Comparison of ENCODE assay signal across 23 cellular contexts in the genomic region with DNA sequence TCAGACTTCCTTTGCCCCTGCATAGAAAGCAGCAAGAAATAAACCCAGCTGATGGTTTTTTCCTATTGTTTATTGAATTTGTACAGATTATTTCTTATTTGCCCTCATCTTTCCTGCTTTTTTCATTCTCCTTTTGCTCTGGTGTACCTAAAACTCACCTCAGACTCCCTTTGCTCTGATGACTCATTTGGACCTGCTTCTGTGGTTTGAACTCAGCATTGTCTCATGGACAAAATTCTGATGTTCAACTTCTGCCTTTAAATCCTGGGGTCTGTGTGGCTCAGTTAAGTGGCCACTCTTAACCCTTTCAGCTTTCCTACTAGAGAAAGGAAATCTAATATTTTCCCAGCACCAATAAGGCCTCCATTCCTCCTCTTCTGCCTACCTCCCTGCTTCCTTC.
"Had no signal": no experiment of that assay in that cellular context is flagged by ENCODE, and none has a peak within 500 bp of the region (broad histone marks: within the 10 kb centered on the region; RNA-seq: fewer than 3 reads in every experiment).

No MANE protein-coding gene starts in this region.

- H3K9me3 Mint-ChIP-seq: activated CD4-positive, alpha-beta T cell treated with anti-CD3 and anti-CD28 coated beads, Interleukin-2, amount 10 ng/mL, durations not matched to agents 7 days and 5 days; immature natural killer cell; natural killer cell had no signal

- H3K36me3 Mint-ChIP-seq: immature natural killer cell, natural killer cell had no signal

- DNase-seq: activated CD4-positive, alpha-beta T cell treated with anti-CD3 and anti-CD28 coated beads, Interleukin-2, amount 10 ng/mL, durations not matched to agents 7 days and 5 days; activated CD4-positive, CD25-positive, alpha-beta regulatory T cell; activated CD8-positive, alpha-beta memory T cell treated with anti-CD3 and anti-CD28 coated beads for 24 hours; activated CD8-positive, alpha-beta memory T cell treated with anti-CD3 and anti-CD28 coated beads, Interleukin-2, amount 50 U/mL, for 48 hours; anterior cingulate cortex; brain microvascular endothelial cell; gastrocnemius medialis; heart right ventricle; immature natural killer cell; kidney glomerular epithelial cell; mesendoderm; natural killer cell; sigmoid colon; stimulated activated CD8-positive, alpha-beta memory T cell treated with anti-CD3 and anti-CD28 coated beads, Interleukin-4, amount 100 ng/mL, for 48 hours; stimulated activated naive CD4-positive, alpha-beta T cell; T-helper 1 cell; T1000; transverse colon; uterus had no signal

- H3K9me3 ChIP-seq: gastrocnemius medialis, heart right ventricle, sigmoid colon, suprapubic skin, transverse colon, uterus had no signal

- H3K36me3 ChIP-seq: brain microvascular endothelial cell, gastrocnemius medialis, heart right ventricle, sigmoid colon, suprapubic skin, transverse colon, uterus had no signal

- H3K27ac ChIP-seq: brain microvascular endothelial cell, coronary artery, gastrocnemius medialis, heart right ventricle, parathyroid adenoma, sigmoid colon, suprapubic skin, transverse colon, uterus had no signal

- ATAC-seq: esophagus mucosa, gastrocnemius medialis, heart right ventricle, natural killer cell had no signal

- H3K27ac Mint-ChIP-seq: activated CD4-positive, alpha-beta T cell treated with anti-CD3 and anti-CD28 coated beads, Interleukin-2, amount 10 ng/mL, durations not matched to agents 7 days and 5 days; natural killer cell had no signal

- H3K9ac ChIP-seq: parathyroid adenoma had no signal

- H3K4me3 Mint-ChIP-seq: activated CD4-positive, alpha-beta T cell treated with anti-CD3 and anti-CD28 coated beads, Interleukin-2, amount 10 ng/mL, durations not matched to agents 7 days and 5 days; immature natural killer cell; natural killer cell had no signal

- H3K27me3 ChIP-seq: brain microvascular endothelial cell, gastrocnemius medialis, heart right ventricle, sigmoid colon, transverse colon, uterus had no signal

- H3K4me3 ChIP-seq: coronary artery, gastrocnemius medialis, heart right ventricle, sigmoid colon, suprapubic skin, transverse colon, uterus had no signal
